Comparison of ENCODE assay signal across 30 cellular contexts in genomic region chr17:43946766-43947165, GRCh38. TPM values are rescaled to one million over a fixed set of nuclear protein-coding genes. Genes with fewer than 3 reads are reported as not detected.
"Had no signal": no experiment of that assay in that cellular context is flagged by ENCODE, and none has a peak within 500 bp of the region (broad histone marks: within the 10 kb centered on the region; RNA-seq: fewer than 3 reads in every experiment).

No MANE protein-coding gene starts in this region.

- H3K27ac Mint-ChIP-seq: activated CD4-positive, alpha-beta T cell treated with anti-CD3 and anti-CD28 coated beads for 36 hours; activated CD8-positive, alpha-beta memory T cell treated with anti-CD3 and anti-CD28 coated beads, Interleukin-2, amount 10 ng/mL, durations not matched to agents 7 days and 5 days; activated CD8-positive, alpha-beta T cell treated with anti-CD3 and anti-CD28 coated beads, Interleukin-2, amount 10 ng/mL, durations not matched to agents 7 days and 5 days; activated naive CD4-positive, alpha-beta T cell treated with anti-CD3 and anti-CD28 coated beads, Interleukin-2, amount 50 U/mL, for 24 hours; activated naive CD8-positive, alpha-beta T cell treated with anti-CD3 and anti-CD28 coated beads, Interleukin-2, amount 50 U/mL, for 24 hours; activated T-helper 2 cell treated with anti-CD3 and anti-CD28 coated beads, Interferon-gamma antibody, Interleukin-2, Interleukin-4, amounts not matched to agents 10 μg/mL and 5 μg/mL and 100 μg/mL, durations not matched to agents 14 hours and 24 hours and 36 hours; natural killer cell treated with Interleukin-12 subunit alpha and Interleukin-12 subunit beta and Interleukin-15 and Interleukin-18, amount 100 ng/mL, for 72 hours; progenitor cell of endocrine pancreas; T-helper 2 cell treated with Interferon-gamma antibody and Interleukin-4, amounts not matched to agents 5 μg/mL and 100 μg/mL, for 36 hours had no signal

- ATAC-seq: activated CD4-positive, alpha-beta T cell treated with anti-CD3 and anti-CD28 coated beads for 36 hours; activated CD8-positive, alpha-beta memory T cell treated with anti-CD3 and anti-CD28 coated beads, Interleukin-2, amount 10 ng/mL, durations not matched to agents 7 days and 5 days; activated CD8-positive, alpha-beta T cell treated with anti-CD3 and anti-CD28 coated beads, Interleukin-2, amount 10 ng/mL, durations not matched to agents 7 days and 5 days; activated naive CD8-positive, alpha-beta T cell treated with anti-CD3 and anti-CD28 coated beads, Interleukin-2, amount 50 U/mL, for 24 hours; esophagus mucosa; heart left ventricle; left ventricle myocardium superior; mucosa of descending colon; natural killer cell treated with Interleukin-12 subunit alpha and Interleukin-12 subunit beta and Interleukin-15 and Interleukin-18, amount 100 ng/mL, for 72 hours; right lobe of liver had no signal

- H3K27ac ChIP-seq: breast epithelium, heart left ventricle, right lobe of liver, tibial nerve had no signal

- H3K4me3 ChIP-seq: breast epithelium, heart left ventricle, mucosa of descending colon, right lobe of liver, tibial nerve had no signal

- H3K27me3 ChIP-seq: right lobe of liver had no signal

- DNase-seq: activated CD4-positive, CD25-positive, alpha-beta regulatory T cell; activated naive CD8-positive, alpha-beta T cell treated with anti-CD3 and anti-CD28 coated beads, Interleukin-2, amount 50 U/mL, for 24 hours; activated T-cell treated with anti-CD3 and anti-CD28 coated beads, Interleukin-2, amount 50 U/mL, for 48 hours; central memory CD4-positive, alpha-beta T cell; foreskin fibroblast; heart left ventricle; left ventricle myocardium superior; right lobe of liver; stimulated activated CD4-positive, alpha-beta T cell treated with anti-CD3 and anti-CD28 coated beads, Interleukin-2, amount 100 ng/mL, for 48 hours; stimulated activated naive CD4-positive, alpha-beta T cell treated with Interleukin-2 at 50 U/mL for 16 hours had no signal

- H3K36me3 Mint-ChIP-seq: activated CD8-positive, alpha-beta memory T cell treated with anti-CD3 and anti-CD28 coated beads, Interleukin-2, amount 10 ng/mL, durations not matched to agents 7 days and 5 days; activated naive CD4-positive, alpha-beta T cell treated with anti-CD3 and anti-CD28 coated beads, Interleukin-2, amount 50 U/mL, for 24 hours; natural killer cell treated with Interleukin-12 subunit alpha and Interleukin-12 subunit beta and Interleukin-15 and Interleukin-18, amount 100 ng/mL, for 72 hours had no signal

- H3K4me1 ChIP-seq: breast epithelium, right lobe of liver had no signal

- H3K9me3 ChIP-seq: breast epithelium, heart left ventricle, mucosa of descending colon, right lobe of liver, tibial nerve had no signal

- H3K36me3 ChIP-seq: breast epithelium, heart left ventricle, right lobe of liver, tibial nerve had no signal

- H3K4me3 Mint-ChIP-seq: activated CD4-positive, alpha-beta T cell treated with anti-CD3 and anti-CD28 coated beads for 36 hours; activated CD8-positive, alpha-beta memory T cell treated with anti-CD3 and anti-CD28 coated beads, Interleukin-2, amount 10 ng/mL, durations not matched to agents 7 days and 5 days; activated CD8-positive, alpha-beta T cell treated with anti-CD3 and anti-CD28 coated beads, Interleukin-2, amount 10 ng/mL, durations not matched to agents 7 days and 5 days; activated naive CD4-positive, alpha-beta T cell treated with anti-CD3 and anti-CD28 coated beads, Interleukin-2, amount 50 U/mL, for 24 hours; activated naive CD8-positive, alpha-beta T cell treated with anti-CD3 and anti-CD28 coated beads, Interleukin-2, amount 50 U/mL, for 24 hours; natural killer cell treated with Interleukin-12 subunit alpha and Interleukin-12 subunit beta and Interleukin-15 and Interleukin-18, amount 100 ng/mL, for 72 hours; T-helper 2 cell treated with Interferon-gamma antibody and Interleukin-4, amounts not matched to agents 5 μg/mL and 100 μg/mL, for 36 hours had no signal

- H3K9me3 Mint-ChIP-seq: activated naive CD4-positive, alpha-beta T cell treated with anti-CD3 and anti-CD28 coated beads, Interleukin-2, amount 50 U/mL, for 24 hours; activated naive CD8-positive, alpha-beta T cell treated with anti-CD3 and anti-CD28 coated beads, Interleukin-2, amount 50 U/mL, for 24 hours; activated T-helper 2 cell treated with anti-CD3 and anti-CD28 coated beads, Interferon-gamma antibody, Interleukin-2, Interleukin-4, amounts not matched to agents 10 μg/mL and 5 μg/mL and 100 μg/mL, durations not matched to agents 14 hours and 24 hours and 36 hours; natural killer cell treated with Interleukin-12 subunit alpha and Interleukin-12 subunit beta and Interleukin-15 and Interleukin-18, amount 100 ng/mL, for 72 hours; T-helper 2 cell treated with Interferon-gamma antibody and Interleukin-4, amounts not matched to agents 5 μg/mL and 100 μg/mL, for 36 hours had no signal

RNA-seq across cellular contexts. Expression of gene PPY, which starts 4.5 kb away (rescaled TPM):
- total RNA-seq: activated CD4-positive, alpha-beta T cell treated with anti-CD3 and anti-CD28 coated beads for 36 hours; activated CD8-positive, alpha-beta memory T cell treated with anti-CD3 and anti-CD28 coated beads, Interleukin-2, amount 10 ng/mL, durations not matched to agents 7 days and 5 days; activated CD8-positive, alpha-beta T cell treated with anti-CD3 and anti-CD28 coated beads, Interleukin-2, amount 10 ng/mL, durations not matched to agents 7 days and 5 days; activated T-helper 2 cell treated with anti-CD3 and anti-CD28 coated beads, Interferon-gamma antibody, Interleukin-2, Interleukin-4, amounts not matched to agents 10 μg/mL and 5 μg/mL and 100 μg/mL, durations not matched to agents 14 hours and 24 hours and 36 hours; breast epithelium; esophagus mucosa; heart left ventricle; left ventricle myocardium superior; lung microvascular endothelial cell; mesenteric fat pad; myocyte; natural killer cell treated with Interleukin-12 subunit alpha and Interleukin-12 subunit beta and Interleukin-15 and Interleukin-18, amount 100 ng/mL, for 72 hours; osteocyte; progenitor cell of endocrine pancreas; renal cortical epithelial cell; right lobe of liver; skeletal muscle tissue; temporal lobe; tibial nerve; urinary bladder had no signal
- polyA plus RNA-seq: heart left ventricle, urinary bladder had no signal

RNA-seq across cellular contexts. Expression of gene PYY, which starts 7.0 kb away (rescaled TPM):
- total RNA-seq: activated CD4-positive, alpha-beta T cell treated with anti-CD3 and anti-CD28 coated beads for 36 hours; activated CD8-positive, alpha-beta memory T cell treated with anti-CD3 and anti-CD28 coated beads, Interleukin-2, amount 10 ng/mL, durations not matched to agents 7 days and 5 days; activated CD8-positive, alpha-beta T cell treated with anti-CD3 and anti-CD28 coated beads, Interleukin-2, amount 10 ng/mL, durations not matched to agents 7 days and 5 days; esophagus mucosa; heart left ventricle; left ventricle myocardium superior; lung microvascular endothelial cell; mesenteric fat pad; natural killer cell treated with Interleukin-12 subunit alpha and Interleukin-12 subunit beta and Interleukin-15 and Interleukin-18, amount 100 ng/mL, for 72 hours; osteocyte; renal cortical epithelial cell; right lobe of liver; skeletal muscle tissue; temporal lobe; urinary bladder had no signal
- polyA plus RNA-seq: heart left ventricle, urinary bladder had no signal
